ENCODE assay signal across 9 cellular contexts in genomic region chr5:74543162-74543995, GRCh38.
DNase-seq lines count a peak whose midpoint lies in the region; ATAC-seq and TF ChIP-seq lines count a peak whose summit lies in the region.
"Had no signal": no experiment of that assay in that cellular context is flagged by ENCODE, and none has a peak within 500 bp of the region (broad histone marks: within the 10 kb centered on the region; RNA-seq: fewer than 3 reads in every experiment).

No MANE protein-coding gene starts in this region.

- no peak overlapping the region for H3K27ac Mint-ChIP-seq in activated T-cell treated with anti-CD3 and anti-CD28 coated beads, Interleukin-2, amount 50 U/mL, for 72 hours
- H3K27ac Mint-ChIP-seq: activated T-helper 17 cell treated with anti-CD3 and anti-CD28 coated beads, Interleukin-2, amount 50 U/mL, for 72 hours had no signal

- no peaks in the 10 kb centered on the region for H3K9me2 ChIP-seq in GM23248 (ENCODE audit: insufficient read depth)

- no peaks in the 10 kb centered on the region for H3K9me3 Mint-ChIP-seq in activated T-cell treated with anti-CD3 and anti-CD28 coated beads, Interleukin-2, amount 50 U/mL, for 72 hours
- H3K9me3 Mint-ChIP-seq: activated T-helper 17 cell treated with anti-CD3 and anti-CD28 coated beads, Interleukin-2, amount 50 U/mL, for 72 hours had no signal

- 5 to 7% methylated on average over 14 of the region's 14 CpGs for WGBS in GM23248 (ENCODE audit: low coverage in 1 of 2, low lambda C conversion rate in 2 of 2, missing lambda C conversion rate in 2 of 2), 2 experiments

- peaks cover 36% of the 10 kb centered on the region for H3K4me1 ChIP-seq in GM23248 (ENCODE audit: insufficient read depth)
- peaks cover 18% of the 10 kb centered on the region for H3K4me1 ChIP-seq in parathyroid adenoma

- peak overlapping the region; percentile 78 for H3K4me2 ChIP-seq in GM23248 (ENCODE audit: unreplicated experiment)
- H3K4me2 ChIP-seq in parathyroid adenoma (ENCODE audit: low read length): no peak overlapping the region

- no peaks in the 10 kb centered on the region for H3K27me3 ChIP-seq in GM23248 (replicated peaks; ENCODE audit: insufficient read depth)
- no peaks in the 10 kb centered on the region for H3K27me3 ChIP-seq in parathyroid adenoma (ENCODE audit: control insufficient read depth, insufficient read depth, low read length)

- H3K4me3 Mint-ChIP-seq in activated T-cell treated with anti-CD3 and anti-CD28 coated beads, Interleukin-2, amount 50 U/mL, for 72 hours: no peak overlapping the region
- H3K4me3 Mint-ChIP-seq: activated T-helper 17 cell treated with anti-CD3 and anti-CD28 coated beads, Interleukin-2, amount 50 U/mL, for 72 hours had no signal

- in situ Hi-C loops in GM23248 (cut with MboI): no loop called here

- H3K36me3 ChIP-seq in GM23248 (ENCODE audit: low read depth): no peaks in the 10 kb centered on the region
- no peaks in the 10 kb centered on the region for H3K36me3 ChIP-seq in parathyroid adenoma (ENCODE audit: control insufficient read depth, insufficient read depth, low read length)

- no peak for ATAC-seq in activated T-cell treated with anti-CD3 and anti-CD28 coated beads, Interleukin-2, amount 50 U/mL, for 72 hours (replicated peaks in 1 of 2)
- ATAC-seq in left ventricle myocardium superior: no peak
- ATAC-seq: activated T-helper 17 cell treated with anti-CD3 and anti-CD28 coated beads, Interleukin-2, amount 50 U/mL, for 72 hours had no signal

- H3K27me3 Mint-ChIP-seq in activated T-cell treated with anti-CD3 and anti-CD28 coated beads, Interleukin-2, amount 50 U/mL, for 72 hours (ENCODE audit: low read depth): peaks cover 17% of the 10 kb centered on the region

- H3K9me3 ChIP-seq in GM23248 (ENCODE audit: low read depth) (no peaks in the 10 kb centered on the region), parathyroid adenoma (ENCODE audit: control insufficient read depth, low read length) (no peaks in the 10 kb centered on the region)

- no peaks in the 10 kb centered on the region for H3K36me3 Mint-ChIP-seq in activated T-cell treated with anti-CD3 and anti-CD28 coated beads, Interleukin-2, amount 50 U/mL, for 72 hours (ENCODE audit: insufficient read depth in 2 of 2)

- peak overlapping the region; percentile 90 for H3K27ac ChIP-seq in GM23248
- H3K27ac ChIP-seq in parathyroid adenoma: peak overlapping the region; percentile 78

- no peaks in the 10 kb centered on the region for H4K20me1 ChIP-seq in GM23248 (ENCODE audit: insufficient read depth)

- peak; percentile 92 for DNase-seq in GM23248
- peak; percentile 92 for DNase-seq in NCI-H69 (lab: John Stamatoyannopoulos, UW)
- DNase-seq in epithelial cell of esophagus (ENCODE audit: low read depth): peak; percentile 97
- DNase-seq in activated T-cell treated with anti-CD3 and anti-CD28 coated beads, Interleukin-2, amount 50 U/mL, for 72 hours: no peak
- no peak for DNase-seq in NCI-H2029 (lab: John Stamatoyannopoulos, UW)
- DNase-seq in AML-193 (lab: John Stamatoyannopoulos, UW): no peak
- DNase-seq in left ventricle myocardium superior: no peak

- no peaks in the 10 kb centered on the region for H3K4me1 Mint-ChIP-seq in activated T-cell treated with anti-CD3 and anti-CD28 coated beads, Interleukin-2, amount 50 U/mL, for 72 hours (ENCODE audit: low read depth)
- H3K4me1 Mint-ChIP-seq: activated T-helper 17 cell treated with anti-CD3 and anti-CD28 coated beads, Interleukin-2, amount 50 U/mL, for 72 hours had no signal

- H3K79me2 ChIP-seq in GM23248 (ENCODE audit: insufficient read depth): no peaks in the 10 kb centered on the region
- H3K79me2 ChIP-seq in parathyroid adenoma: peaks cover 3% of the 10 kb centered on the region

- H3K4me3 ChIP-seq in GM23248: peak overlapping the region; percentile 68
- no peak overlapping the region for H3K4me3 ChIP-seq in epithelial cell of esophagus (ENCODE audit: low read length)
- no peak overlapping the region for H3K4me3 ChIP-seq in parathyroid adenoma (ENCODE audit: low read depth, low read length)

- intact Hi-C loops in left ventricle myocardium superior (cut with micrococcal nuclease): no loop called here

- H2AFZ ChIP-seq in GM23248 (peak overlapping the region; percentile 42; the same call in 1 of the 2 replicates), parathyroid adenoma (peak overlapping the region; percentile 77)

- TF ChIP-seq CTCF in epithelial cell of esophagus (IDR thresholded peaks at IDR 0.05; ENCODE audit: insufficient read depth, low read depth, low read length, missing control alignments) (no peak), parathyroid adenoma (IDR thresholded peaks at IDR 0.05) (no peak)

- peak overlapping the region; percentile 69 for H3K9ac ChIP-seq in GM23248
- no peak overlapping the region for H3K9ac ChIP-seq in parathyroid adenoma

- H3F3A ChIP-seq in GM23248 (ENCODE audit: insufficient read depth): peaks cover 38% of the 10 kb centered on the region

Comparison
In these comparisons a context has a peak if more than half of its experiments do, and no peak if none do; other contexts are left out.
1. DNase-seq: peak in GM23248 (single experiment), NCI-H69 (single experiment) and epithelial cell of esophagus (single experiment); none in activated T-cell treated with anti-CD3 and anti-CD28 coated beads, Interleukin-2, amount 50 U/mL, for 72 hours (0 of 2), NCI-H2029 (single experiment), AML-193 (0 of 2) and left ventricle myocardium superior (single experiment).